ENCODE assay signal across 12 cellular contexts in the genomic region with DNA sequence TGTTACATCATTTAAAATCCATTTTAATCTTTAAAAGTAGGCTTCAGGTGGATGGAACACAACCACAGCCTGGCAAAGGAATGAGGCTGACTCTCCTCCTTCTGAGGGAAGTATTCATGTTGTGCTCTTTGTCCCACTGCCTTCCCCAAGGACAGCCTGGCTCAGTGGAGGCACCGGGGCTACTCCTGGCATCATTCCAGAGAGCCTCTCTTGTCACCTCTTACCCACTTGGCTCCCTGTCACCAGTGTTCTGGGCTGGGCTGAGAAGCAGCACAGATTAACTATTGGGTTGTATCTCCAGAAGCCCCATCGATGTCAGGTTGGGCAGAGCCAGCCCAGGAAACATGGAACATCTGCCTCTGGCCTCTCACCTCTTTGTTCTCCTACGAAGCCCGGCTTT.
"Had no signal": no experiment of that assay in that cellular context is flagged by ENCODE, and none has a peak within 500 bp of the region (broad histone marks: within the 10 kb centered on the region; RNA-seq: fewer than 3 reads in every experiment).

No MANE protein-coding gene starts in this region.

- DNase-seq: activated naive CD8-positive, alpha-beta T cell treated with anti-CD3 and anti-CD28 coated beads for 36 hours; cortex of kidney; effector CD4-positive, alpha-beta T cell; foreskin keratinocyte; mammary epithelial cell; psoas muscle; stimulated activated CD4-positive, alpha-beta T cell treated with anti-CD3 and anti-CD28 coated beads, Interleukin-12 subunit alpha, Interleukin-12 subunit beta, amount 100 ng/mL, for 4 hours; stimulated activated CD4-positive, alpha-beta T cell treated with anti-CD3 and anti-CD28 coated beads, Interleukin-2, amount 100 ng/mL, for 24 hours; stomach; T-helper 9 cell had no signal

- H3K9me3 ChIP-seq: psoas muscle, stomach, thoracic aorta had no signal

- H3K4me3 ChIP-seq: psoas muscle, stomach, thoracic aorta had no signal

- H3K27ac ChIP-seq: foreskin keratinocyte, psoas muscle, stomach, thoracic aorta had no signal

- H3K27me3 ChIP-seq: stomach had no signal

- H3K36me3 ChIP-seq: stomach, thoracic aorta had no signal

- ATAC-seq: activated CD4-positive, CD25-positive, alpha-beta regulatory T cell treated with anti-CD3 and anti-CD28 coated beads, Interleukin-2, amount 50 U/mL, for 24 hours; foreskin keratinocyte had no signal

- H3K4me1 ChIP-seq: foreskin keratinocyte, psoas muscle, stomach had no signal
